1 cellular context compared by ENCODE assay signal in the genomic region with DNA sequence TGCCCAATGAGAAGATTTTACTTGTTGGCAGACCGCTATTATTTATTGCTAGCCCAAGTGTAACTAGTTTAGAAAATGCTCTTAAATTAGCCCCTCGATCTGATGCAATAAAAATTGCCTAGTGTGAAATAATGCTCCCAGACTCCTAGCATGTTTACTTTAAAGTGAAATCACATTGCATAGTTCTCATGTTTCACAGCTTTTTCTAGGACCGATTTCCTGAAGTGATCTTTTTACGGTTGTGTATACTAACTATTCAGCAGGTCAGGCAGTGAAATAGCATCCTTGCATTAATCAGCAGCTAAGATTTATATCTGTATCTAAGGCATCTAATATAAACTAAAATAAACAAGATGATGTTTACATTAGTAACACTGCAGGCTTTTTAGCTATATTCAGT.
A peak's percentile ranks its signal among the peaks of the same experiment; 100 is the strongest.
TF ChIP-seq lines count a peak whose summit lies in the region.

No MANE protein-coding gene starts in this region.

TF ChIP-seq in HEK293, 187 proteins besides CTCF, POLR2A, EP300 and RAD21 (continued from another document and continues in another):
- peak; percentile 65 for TF ChIP-seq PATZ1 (tag by site-specific recombination; IDR thresholded peaks at IDR 0.05)
- TF ChIP-seq, protein P1, sequence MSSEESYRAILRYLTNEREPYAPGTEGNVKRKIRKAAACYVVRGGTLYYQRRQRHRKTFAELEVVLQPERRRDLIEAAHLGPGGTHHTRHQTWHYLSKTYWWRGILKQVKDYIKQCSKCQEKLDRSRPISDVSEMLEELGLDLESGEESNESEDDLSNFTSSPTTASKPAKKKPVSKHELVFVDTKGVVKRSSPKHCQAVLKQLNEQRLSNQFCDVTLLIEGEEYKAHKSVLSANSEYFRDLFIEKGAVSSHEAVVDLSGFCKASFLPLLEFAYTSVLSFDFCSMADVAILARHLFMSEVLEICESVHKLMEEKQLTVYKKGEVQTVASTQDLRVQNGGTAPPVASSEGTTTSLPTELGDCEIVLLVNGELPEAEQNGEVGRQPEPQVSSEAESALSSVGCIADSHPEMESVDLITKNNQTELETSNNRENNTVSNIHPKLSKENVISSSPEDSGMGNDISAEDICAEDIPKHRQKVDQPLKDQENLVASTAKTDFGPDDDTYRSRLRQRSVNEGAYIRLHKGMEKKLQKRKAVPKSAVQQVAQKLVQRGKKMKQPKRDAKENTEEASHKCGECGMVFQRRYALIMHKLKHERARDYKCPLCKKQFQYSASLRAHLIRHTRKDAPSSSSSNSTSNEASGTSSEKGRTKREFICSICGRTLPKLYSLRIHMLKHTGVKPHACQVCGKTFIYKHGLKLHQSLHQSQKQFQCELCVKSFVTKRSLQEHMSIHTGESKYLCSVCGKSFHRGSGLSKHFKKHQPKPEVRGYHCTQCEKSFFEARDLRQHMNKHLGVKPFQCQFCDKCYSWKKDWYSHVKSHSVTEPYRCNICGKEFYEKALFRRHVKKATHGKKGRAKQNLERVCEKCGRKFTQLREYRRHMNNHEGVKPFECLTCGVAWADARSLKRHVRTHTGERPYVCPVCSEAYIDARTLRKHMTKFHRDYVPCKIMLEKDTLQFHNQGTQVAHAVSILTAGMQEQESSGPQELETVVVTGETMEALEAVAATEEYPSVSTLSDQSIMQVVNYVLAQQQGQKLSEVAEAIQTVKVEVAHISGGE (tag by site-specific recombination; conservative IDR thresholded peaks at IDR 0.05; ENCODE audit: low read depth), result no peak
- no peak for TF ChIP-seq ZNF571 (tag by site-specific recombination; IDR thresholded peaks at IDR 0.05)
- no peak for TF ChIP-seq ZNF239 (tag by site-specific recombination; IDR thresholded peaks at IDR 0.05)
- no peak for TF ChIP-seq ZNF274 (IDR thresholded peaks at IDR 0.05; ENCODE audit: low read length)
- TF ChIP-seq ZNF274 (tag by site-specific recombination; IDR thresholded peaks at IDR 0.05; ENCODE audit: borderline replicate concordance), result no peak
- TF ChIP-seq ZNF843 (tag by site-specific recombination; IDR thresholded peaks at IDR 0.05), result peak; percentile 98
- TF ChIP-seq ZNF677 (tag by site-specific recombination; IDR thresholded peaks at IDR 0.05), result no peak
- no peak for TF ChIP-seq ZNF514 (tag by site-specific recombination; IDR thresholded peaks at IDR 0.05)
- TF ChIP-seq MEIS1 (CRISPR knock-in tag; IDR thresholded peaks at IDR 0.05; ENCODE audit: borderline replicate concordance), result no peak
- no peak for TF ChIP-seq ZNF175 (tag by site-specific recombination; IDR thresholded peaks at IDR 0.05)
- TF ChIP-seq, protein P2, sequence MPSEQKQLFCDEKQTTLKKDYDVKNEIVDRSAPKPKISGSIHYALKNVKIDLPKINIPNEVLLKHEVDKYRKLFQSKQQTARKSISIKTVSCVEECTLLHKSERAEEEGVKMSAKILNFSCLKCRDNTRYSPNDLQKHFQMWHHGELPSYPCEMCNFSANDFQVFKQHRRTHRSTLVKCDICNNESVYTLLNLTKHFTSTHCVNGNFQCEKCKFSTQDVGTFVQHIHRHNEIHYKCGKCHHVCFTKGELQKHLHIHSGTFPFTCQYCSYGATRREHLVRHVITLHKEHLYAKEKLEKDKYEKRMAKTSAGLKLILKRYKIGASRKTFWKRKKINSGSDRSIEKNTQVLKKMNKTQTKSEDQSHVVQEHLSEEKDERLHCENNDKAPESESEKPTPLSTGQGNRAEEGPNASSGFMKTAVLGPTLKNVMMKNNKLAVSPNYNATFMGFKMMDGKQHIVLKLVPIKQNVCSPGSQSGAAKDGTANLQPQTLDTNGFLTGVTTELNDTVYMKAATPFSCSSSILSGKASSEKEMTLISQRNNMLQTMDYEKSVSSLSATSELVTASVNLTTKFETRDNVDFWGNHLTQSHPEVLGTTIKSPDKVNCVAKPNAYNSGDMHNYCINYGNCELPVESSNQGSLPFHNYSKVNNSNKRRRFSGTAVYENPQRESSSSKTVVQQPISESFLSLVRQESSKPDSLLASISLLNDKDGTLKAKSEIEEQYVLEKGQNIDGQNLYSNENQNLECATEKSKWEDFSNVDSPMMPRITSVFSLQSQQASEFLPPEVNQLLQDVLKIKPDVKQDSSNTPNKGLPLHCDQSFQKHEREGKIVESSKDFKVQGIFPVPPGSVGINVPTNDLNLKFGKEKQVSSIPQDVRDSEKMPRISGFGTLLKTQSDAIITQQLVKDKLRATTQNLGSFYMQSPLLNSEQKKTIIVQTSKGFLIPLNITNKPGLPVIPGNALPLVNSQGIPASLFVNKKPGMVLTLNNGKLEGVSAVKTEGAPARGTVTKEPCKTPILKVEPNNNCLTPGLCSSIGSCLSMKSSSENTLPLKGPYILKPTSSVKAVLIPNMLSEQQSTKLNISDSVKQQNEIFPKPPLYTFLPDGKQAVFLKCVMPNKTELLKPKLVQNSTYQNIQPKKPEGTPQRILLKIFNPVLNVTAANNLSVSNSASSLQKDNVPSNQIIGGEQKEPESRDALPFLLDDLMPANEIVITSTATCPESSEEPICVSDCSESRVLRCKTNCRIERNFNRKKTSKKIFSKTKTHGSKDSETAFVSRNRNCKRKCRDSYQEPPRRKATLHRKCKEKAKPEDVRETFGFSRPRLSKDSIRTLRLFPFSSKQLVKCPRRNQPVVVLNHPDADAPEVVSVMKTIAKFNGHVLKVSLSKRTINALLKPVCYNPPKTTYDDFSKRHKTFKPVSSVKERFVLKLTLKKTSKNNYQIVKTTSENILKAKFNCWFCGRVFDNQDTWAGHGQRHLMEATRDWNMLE (tag by site-specific recombination; conservative IDR thresholded peaks at IDR 0.05; ENCODE audit: low read depth), result no peak; the same call in 1 of the 2 replicates
- no peak for TF ChIP-seq ZNF423 (tag by site-specific recombination; IDR thresholded peaks at IDR 0.05)
- peak; percentile 66 for TF ChIP-seq HIC1 (tag by site-specific recombination; IDR thresholded peaks at IDR 0.05)
- TF ChIP-seq ZNF692 (tag by site-specific recombination; IDR thresholded peaks at IDR 0.05), result peak; percentile 84
- peak; percentile 96 for TF ChIP-seq ZBTB44 (tag by site-specific recombination; IDR thresholded peaks at IDR 0.05)
- TF ChIP-seq ZNF629 (tag by site-specific recombination; IDR thresholded peaks at IDR 0.05), result peak; percentile 74
- no peak for TF ChIP-seq ZNF777 (tag by site-specific recombination; IDR thresholded peaks at IDR 0.05; ENCODE audit: borderline replicate concordance)
- no peak for TF ChIP-seq ZNF624 (tag by site-specific recombination; IDR thresholded peaks at IDR 0.05)
- no peak for TF ChIP-seq ZNF354C (tag by site-specific recombination; IDR thresholded peaks at IDR 0.05; ENCODE audit: borderline replicate concordance, low read depth)
- TF ChIP-seq ZNF18 (tag by site-specific recombination; IDR thresholded peaks at IDR 0.05), result peak; percentile 83
- TF ChIP-seq KLF10 (tag by site-specific recombination; IDR thresholded peaks at IDR 0.05), result peak; percentile 51
- TF ChIP-seq AEBP2 (tag by site-specific recombination; IDR thresholded peaks at IDR 0.05; ENCODE audit: borderline replicate concordance), result no peak
- TF ChIP-seq ZNF335 (tag by site-specific recombination; conservative IDR thresholded peaks at IDR 0.05), result peak; percentile 66
- TF ChIP-seq ZNF311 (tag by site-specific recombination; IDR thresholded peaks at IDR 0.05; ENCODE audit: borderline replicate concordance), result no peak
- no peak for TF ChIP-seq ZNF416 (tag by site-specific recombination; IDR thresholded peaks at IDR 0.05)
- TF ChIP-seq ZNF121 (tag by site-specific recombination; IDR thresholded peaks at IDR 0.05), result no peak
- peak; percentile 64 for TF ChIP-seq SCRT2 (tag by site-specific recombination; IDR thresholded peaks at IDR 0.05)
- 0 out of 2 replicates have a peak, but pooled peaks have one; percentile 31 for TF ChIP-seq ZNF2 (tag by site-specific recombination; IDR thresholded peaks at IDR 0.05)
- TF ChIP-seq ZBTB21 (tag by site-specific recombination; IDR thresholded peaks at IDR 0.05), result peak; percentile 26; the same call in 1 of the 2 replicates
- TF ChIP-seq ZFP3 (tag by site-specific recombination; IDR thresholded peaks at IDR 0.05; ENCODE audit: low read depth), result no peak
- TF ChIP-seq, protein P3, sequence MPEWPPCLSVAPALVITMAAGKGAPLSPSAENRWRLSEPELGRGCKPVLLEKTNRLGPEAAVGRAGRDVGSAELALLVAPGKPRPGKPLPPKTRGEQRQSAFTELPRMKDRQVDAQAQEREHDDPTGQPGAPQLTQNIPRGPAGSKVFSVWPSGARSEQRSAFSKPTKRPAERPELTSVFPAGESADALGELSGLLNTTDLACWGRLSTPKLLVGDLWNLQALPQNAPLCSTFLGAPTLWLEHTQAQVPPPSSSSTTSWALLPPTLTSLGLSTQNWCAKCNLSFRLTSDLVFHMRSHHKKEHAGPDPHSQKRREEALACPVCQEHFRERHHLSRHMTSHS (tag by site-specific recombination; IDR thresholded peaks at IDR 0.05), result peak; percentile 69
- TF ChIP-seq ZNF76 (tag by site-specific recombination; IDR thresholded peaks at IDR 0.05; ENCODE audit: borderline replicate concordance, low read depth), result peak; percentile 66; the same call in 1 of the 2 replicates
- TF ChIP-seq ZBTB7A (tag by site-specific recombination; IDR thresholded peaks at IDR 0.05; ENCODE audit: low read depth), result no peak
- no peak for TF ChIP-seq ZNF302 (tag by site-specific recombination; IDR thresholded peaks at IDR 0.05; ENCODE audit: low read depth)
- TF ChIP-seq EGR2 (tag by site-specific recombination; IDR thresholded peaks at IDR 0.05; ENCODE audit: low read depth), result no peak
- TF ChIP-seq ZNF791 (tag by site-specific recombination; IDR thresholded peaks at IDR 0.05), result no peak
- TF ChIP-seq ZNF202 (tag by site-specific recombination; IDR thresholded peaks at IDR 0.05; ENCODE audit: borderline replicate concordance), result no peak
